ENCODE assay signal across 3 cellular contexts in genomic region chr11:61901353-61901858, GRCh38.
TF ChIP-seq lines count a peak whose summit lies in the region.

No MANE protein-coding gene starts in this region.

TF ChIP-seq in SK-N-SH, 30 proteins besides CTCF, POLR2A, EP300 and RAD21:
- TF ChIP-seq FOSL2 (IDR thresholded peaks at IDR 0.05; ENCODE audit: borderline replicate concordance, low read depth), result no peak
- TF ChIP-seq FOXJ3 (CRISPR knock-in tag; IDR thresholded peaks at IDR 0.05), result no peak
TF ChIP-seq in SK-N-SH: peak in this region for 0.

TF ChIP-seq in SK-N-SH treated with all-trans-retinoic acid at 6 μM for 48 hours, 23 proteins besides CTCF, POLR2A, EP300 and RAD21:
- TF ChIP-seq ISL1 (CRISPR knock-in tag; IDR thresholded peaks at IDR 0.05), result no peak
- no peak for TF ChIP-seq ZFP30 (CRISPR knock-in tag; IDR thresholded peaks at IDR 0.05)
- TF ChIP-seq PATZ1 (CRISPR knock-in tag; IDR thresholded peaks at IDR 0.05; ENCODE audit: borderline replicate concordance), result no peak
- TF ChIP-seq POU6F1 (CRISPR knock-in tag; IDR thresholded peaks at IDR 0.05; ENCODE audit: borderline replicate concordance, low read depth), result no peak
- no peak for TF ChIP-seq TCF4 (CRISPR knock-in tag; IDR thresholded peaks at IDR 0.05; ENCODE audit: borderline replicate concordance)
- no peak for TF ChIP-seq SNAI2 (CRISPR knock-in tag; IDR thresholded peaks at IDR 0.05)
- no peak for TF ChIP-seq ZNF565 (CRISPR knock-in tag; conservative IDR thresholded peaks at IDR 0.05; ENCODE audit: low read depth)
- TF ChIP-seq RARB (CRISPR knock-in tag; IDR thresholded peaks at IDR 0.05), result no peak
- TF ChIP-seq CSDC2 (CRISPR knock-in tag; IDR thresholded peaks at IDR 0.05), result no peak
- no peak for TF ChIP-seq ZC3H10 (CRISPR knock-in tag; IDR thresholded peaks at IDR 0.05)
- no peak for TF ChIP-seq ARNTL (CRISPR knock-in tag; IDR thresholded peaks at IDR 0.05; ENCODE audit: borderline replicate concordance, low read depth)
- no peak for TF ChIP-seq ZFP3 (CRISPR knock-in tag; IDR thresholded peaks at IDR 0.05)
- no peak for TF ChIP-seq ZNF70 (CRISPR knock-in tag; IDR thresholded peaks at IDR 0.05)
- no peak for TF ChIP-seq CSRNP3 (CRISPR knock-in tag; IDR thresholded peaks at IDR 0.05)
- TF ChIP-seq TOX (CRISPR knock-in tag; IDR thresholded peaks at IDR 0.05; ENCODE audit: borderline replicate concordance), result no peak
- TF ChIP-seq OSR1 (CRISPR knock-in tag; IDR thresholded peaks at IDR 0.05), result no peak
- no peak for TF ChIP-seq ZNF8 (CRISPR knock-in tag; IDR thresholded peaks at IDR 0.05)
- no peak for TF ChIP-seq GLIS3 (CRISPR knock-in tag; IDR thresholded peaks at IDR 0.05)
- TF ChIP-seq TSHZ2 (CRISPR knock-in tag; IDR thresholded peaks at IDR 0.05), result no peak
- no peak for TF ChIP-seq PPARA (CRISPR knock-in tag; IDR thresholded peaks at IDR 0.05; ENCODE audit: borderline replicate concordance)
TF ChIP-seq in SK-N-SH treated with all-trans-retinoic acid at 6 μM for 48 hours: peak in this region for 0.

TF ChIP-seq in H1, 55 proteins besides CTCF, POLR2A, EP300 and RAD21:
- TF ChIP-seq HDAC6 (IDR thresholded peaks at IDR 0.05; ENCODE audit: low read depth, low read length) (no peak), CBX8 (IDR thresholded peaks at IDR 0.05; ENCODE audit: borderline replicate concordance, low read depth, low read length) (no peak), POLR2AphosphoS5 (IDR thresholded peaks at IDR 0.05; ENCODE audit: low read depth, low read length) (no peak), HDAC2 (IDR thresholded peaks at IDR 0.05; ENCODE audit: borderline replicate concordance in 1 of 2, low read depth in 2 of 2, low read length in 2 of 2) (no peak)
